8 cellular contexts compared by ENCODE assay signal in genomic region chr14:24332094-24332983, GRCh38. TPM values are rescaled to one million over a fixed set of nuclear protein-coding genes. Genes with fewer than 3 reads are reported as not detected.
A peak's percentile ranks its signal among the peaks of the same experiment; 100 is the strongest.
DNase-seq lines count a peak whose midpoint lies in the region; ATAC-seq and TF ChIP-seq lines count a peak whose summit lies in the region.

No MANE protein-coding gene starts in this region.

- peaks cover 84% of the 10 kb centered on the region for H3K27me3 ChIP-seq in endodermal cell (ENCODE audit: control insufficient read depth, insufficient read depth, low read length, poor library complexity, severe bottlenecking)

- TF ChIP-seq CTCF in endodermal cell (conservative IDR thresholded peaks at IDR 0.05) = peak; percentile 81

- H3K27ac ChIP-seq in endodermal cell (ENCODE audit: low read depth, low read length) = no peak overlapping the region

- no peaks in the 10 kb centered on the region for H3K9me3 ChIP-seq in endodermal cell (ENCODE audit: control insufficient read depth, low read length)

- DNase-seq in CD1c-positive myeloid dendritic cell (ENCODE audit: extremely low spot score) = peak; percentile 82
- peak; percentile 85 for DNase-seq in GM19240 (ENCODE audit: insufficient read length, low spot score)
- DNase-seq in NCI-H774 (lab: John Stamatoyannopoulos, UW) = peak; percentile 69
- peak; percentile 71 to 75 for DNase-seq in activated CD8-positive, alpha-beta memory T cell treated with anti-CD3 and anti-CD28 coated beads for 4 hours (ENCODE audit: low read depth in 2 of 2)
- peak; percentile 92 for DNase-seq in endodermal cell
- DNase-seq in mucosa of gallbladder (ENCODE audit: low spot score) = peak; percentile 86
- peak; percentile 59 to 65 for DNase-seq in stimulated activated CD8-positive, alpha-beta memory T cell treated with anti-CD3 and anti-CD28 coated beads, Interleukin-7, amount 100 ng/mL, for 1 hour (ENCODE audit: low read depth in 2 of 2)

- peak; percentile 87 for ATAC-seq in HG03432 (IDR thresholded peaks at IDR 0.05; ENCODE audit: unreplicated experiment)

- no peaks in the 10 kb centered on the region for H3K9me3 Mint-ChIP-seq in endodermal cell

- peak overlapping the region; percentile 44 for H3K4me3 Mint-ChIP-seq in endodermal cell

- no peak overlapping the region for H3K27ac Mint-ChIP-seq in endodermal cell

- peak overlapping the region; percentile 68 for H3K4me3 ChIP-seq in endodermal cell (ENCODE audit: low read length)

- peaks cover 93% of the 10 kb centered on the region for H3K27me3 Mint-ChIP-seq in endodermal cell (ENCODE audit: insufficient read depth)

- no peaks in the 10 kb centered on the region for H3K36me3 ChIP-seq in endodermal cell (ENCODE audit: control insufficient read depth, insufficient read depth, low read length)

- 11 to 13% methylated on average over 28 to 62 of the region's 62 CpGs for WGBS in endodermal cell (ENCODE audit: insufficient coverage in 1 of 2, insufficient read length in 1 of 2), 2 experiments

- no peaks in the 10 kb centered on the region for H3K36me3 Mint-ChIP-seq in endodermal cell (ENCODE audit: low read depth)

- H3K4me1 ChIP-seq in endodermal cell (ENCODE audit: control insufficient read depth, insufficient read depth, low read length) = peaks cover 4% of the 10 kb centered on the region

- H3K4me1 Mint-ChIP-seq in endodermal cell = peaks cover 14% of the 10 kb centered on the region

- no peak overlapping the region for H3K9ac ChIP-seq in endodermal cell (ENCODE audit: extremely low read depth, low read length, poor library complexity, severe bottlenecking)

RNA-seq across cellular contexts. Expression of gene ADCY4, which starts 2.5 kb away (rescaled TPM):
- total RNA-seq in endodermal cell (not detected), mucosa of gallbladder (29.0 TPM)
- 0.53 TPM for polyA plus RNA-seq in endodermal cell (2013, experiment 1 of 2)
- polyA plus RNA-seq in endodermal cell (2013, experiment 2 of 2) = 1.2 TPM

RNA-seq across cellular contexts. Expression of gene RIPK3, which starts 7.5 kb away (rescaled TPM):
- total RNA-seq in endodermal cell = not detected
- not detected for polyA plus RNA-seq in endodermal cell (2013, experiment 1 of 2)
- polyA plus RNA-seq in endodermal cell (2013, experiment 2 of 2) = not detected
- total RNA-seq in mucosa of gallbladder = 56.5 TPM

RNA-seq across cellular contexts. Expression of gene LTB4R, which starts 21.0 kb away (rescaled TPM):
- total RNA-seq in endodermal cell (1 to 10 TPM; 6.4 to 6.6 TPM), mucosa of gallbladder (6.5 TPM)
- 5.4 TPM for polyA plus RNA-seq in endodermal cell (2013, experiment 1 of 2)
- polyA plus RNA-seq in endodermal cell (2013, experiment 2 of 2) = 5.0 TPM

RNA-seq across cellular contexts. Expression of gene LTB4R2, which starts 22.4 kb away (rescaled TPM):
- total RNA-seq in endodermal cell = 1 to 10 TPM; 7.4 to 9.5 TPM
- polyA plus RNA-seq in endodermal cell (2013, experiment 1 of 2) = 5.6 TPM
- polyA plus RNA-seq in endodermal cell (2013, experiment 2 of 2) = 4.8 TPM
- 6.1 TPM for total RNA-seq in mucosa of gallbladder

RNA-seq across cellular contexts. Expression of gene CIDEB, which starts 24.6 kb away (rescaled TPM):
- total RNA-seq in endodermal cell (1 to 10 TPM in 1 of 2 donors, under 1 TPM in 1; 0.97 to 3.1 TPM), mucosa of gallbladder (25.6 TPM)
- 0.43 TPM for polyA plus RNA-seq in endodermal cell (2013, experiment 1 of 2)
- polyA plus RNA-seq in endodermal cell (2013, experiment 2 of 2) = 0.50 TPM

Comparison
In these comparisons a context has a peak if more than half of its experiments do, and no peak if none do; other contexts are left out.
1. RNA of gene ADCY4, which starts 2.5 kb away (total RNA-seq): 29.0 TPM in mucosa of gallbladder (single experiment); not detected in endodermal cell; every median in the first group is over 10 times any median in the second.
2. RNA of gene RIPK3, which starts 7.5 kb away (total RNA-seq): 56.5 TPM in mucosa of gallbladder (single experiment); not detected in endodermal cell; every median in the first group is over 10 times any median in the second.
3. Peak in every context shown above with its lines, with median percentiles within 50 percentile points of each other: DNase-seq.